ENCODE assay signal across 1 cellular context in the genomic region with DNA sequence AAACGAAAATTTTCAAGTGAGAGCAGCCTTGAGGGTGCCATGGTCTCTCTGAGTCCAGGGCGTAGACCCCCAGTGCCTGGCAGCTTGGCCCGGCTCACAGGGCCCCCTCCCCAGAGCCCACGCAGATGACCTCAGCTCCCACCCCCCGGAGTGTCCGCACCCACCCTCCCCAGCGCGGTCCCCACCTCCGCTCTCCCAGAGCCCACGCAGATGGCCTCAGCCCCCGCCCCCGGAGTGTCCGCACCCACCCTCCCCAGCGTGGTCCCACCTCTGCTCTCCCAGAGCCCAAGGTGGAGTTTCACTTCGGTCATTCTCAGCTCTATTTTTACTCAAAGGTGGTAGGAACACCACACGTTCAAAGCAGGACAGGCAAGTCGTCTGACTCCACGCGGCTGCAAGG.
TF ChIP-seq lines count a peak whose summit lies in the region.

No MANE protein-coding gene starts in this region.

TF ChIP-seq in endothelial cell of umbilical vein, 7 proteins besides CTCF, POLR2A, EP300 and RAD21 (continued from another document):
- TF ChIP-seq MYC (IDR thresholded peaks at IDR 0.05; ENCODE audit: low read depth, low read length) = no peak
- TF ChIP-seq POLR2AphosphoS5 (IDR thresholded peaks at IDR 0.05; ENCODE audit: insufficient read depth, low read depth, low read length) = no peak
- no peak for TF ChIP-seq JUN (IDR thresholded peaks at IDR 0.05; ENCODE audit: borderline replicate concordance, insufficient read depth, insufficient read length, low read depth)
- no peak for TF ChIP-seq FOS (IDR thresholded peaks at IDR 0.05; ENCODE audit: borderline replicate concordance, insufficient read depth, low read length)
- TF ChIP-seq EZH2 (IDR thresholded peaks at IDR 0.05; ENCODE audit: borderline replicate concordance, low read depth, low read length, severe bottlenecking) = no peak
- TF ChIP-seq GATA2 (IDR thresholded peaks at IDR 0.05; ENCODE audit: insufficient read depth, insufficient read length, low read depth, low read length) = no peak
